1 cellular context compared by ENCODE assay signal in the genomic region with DNA sequence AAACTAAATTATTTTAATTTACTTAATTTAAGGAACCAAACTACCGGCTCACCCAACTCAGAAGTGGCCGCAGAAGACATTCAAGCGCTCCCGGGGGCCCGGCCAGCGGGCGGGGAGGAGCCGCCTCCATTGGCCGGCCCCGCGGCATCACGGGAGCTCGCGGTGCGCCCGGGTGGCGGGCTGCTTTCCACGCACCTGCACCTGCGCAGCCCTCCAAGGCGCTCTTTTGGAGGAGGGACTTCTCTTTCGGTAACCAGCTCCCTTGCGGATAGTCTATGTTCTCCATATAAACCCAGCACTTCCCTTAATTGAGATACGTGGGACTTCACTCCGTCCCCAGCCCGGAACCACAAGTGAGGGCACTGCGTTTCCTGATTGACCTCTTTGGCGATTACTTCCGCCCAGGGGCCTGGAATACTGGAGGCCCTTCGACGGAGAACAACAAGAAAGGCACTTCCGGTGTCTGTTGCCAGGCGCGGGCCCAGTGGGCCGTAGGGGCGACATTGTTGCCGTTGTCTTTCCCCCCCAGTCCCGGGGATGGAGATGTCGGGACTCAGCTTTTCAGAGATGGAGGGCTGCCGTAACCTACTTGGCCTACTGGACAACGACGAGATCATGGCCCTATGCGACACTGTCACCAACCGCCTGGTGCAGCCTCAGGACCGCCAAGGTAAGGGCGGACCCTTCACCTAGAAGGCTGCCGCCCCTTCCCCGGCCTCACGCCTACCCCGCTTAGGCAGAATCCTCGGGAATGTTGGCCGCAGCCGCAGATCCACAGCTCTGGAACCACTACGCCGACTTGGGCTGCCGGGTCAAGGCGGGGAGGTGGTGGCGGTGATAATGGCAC.
TF ChIP-seq lines count a peak whose summit lies in the region.

A gene (plus strand): TSS at position 444 of the 847 bp plus-strand sequence. CDS start 94 bp downstream, at position 538.

TF ChIP-seq in K562, 482 proteins besides CTCF, POLR2A, EP300 and RAD21 (continued from another document and continues in another):
- TF ChIP-seq THRAP3 (IDR thresholded peaks at IDR 0.05; ENCODE audit: borderline replicate concordance) = no peak
- TF ChIP-seq HOXB6 (CRISPR knock-in tag; IDR thresholded peaks at IDR 0.05; ENCODE audit: borderline replicate concordance) = no peak
- no peak for TF ChIP-seq ZNF77 (CRISPR knock-in tag; IDR thresholded peaks at IDR 0.05)
- TF ChIP-seq, protein P1, sequence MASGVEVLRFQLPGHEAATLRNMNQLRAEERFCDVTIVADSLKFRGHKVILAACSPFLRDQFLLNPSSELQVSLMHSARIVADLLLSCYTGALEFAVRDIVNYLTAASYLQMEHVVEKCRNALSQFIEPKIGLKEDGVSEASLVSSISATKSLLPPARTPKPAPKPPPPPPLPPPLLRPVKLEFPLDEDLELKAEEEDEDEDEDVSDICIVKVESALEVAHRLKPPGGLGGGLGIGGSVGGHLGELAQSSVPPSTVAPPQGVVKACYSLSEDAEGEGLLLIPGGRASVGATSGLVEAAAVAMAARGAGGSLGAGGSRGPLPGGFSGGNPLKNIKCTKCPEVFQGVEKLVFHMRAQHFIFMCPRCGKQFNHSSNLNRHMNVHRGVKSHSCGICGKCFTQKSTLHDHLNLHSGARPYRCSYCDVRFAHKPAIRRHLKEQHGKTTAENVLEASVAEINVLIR (CRISPR knock-in tag; IDR thresholded peaks at IDR 0.05) = no peak
- TF ChIP-seq, protein P2, sequence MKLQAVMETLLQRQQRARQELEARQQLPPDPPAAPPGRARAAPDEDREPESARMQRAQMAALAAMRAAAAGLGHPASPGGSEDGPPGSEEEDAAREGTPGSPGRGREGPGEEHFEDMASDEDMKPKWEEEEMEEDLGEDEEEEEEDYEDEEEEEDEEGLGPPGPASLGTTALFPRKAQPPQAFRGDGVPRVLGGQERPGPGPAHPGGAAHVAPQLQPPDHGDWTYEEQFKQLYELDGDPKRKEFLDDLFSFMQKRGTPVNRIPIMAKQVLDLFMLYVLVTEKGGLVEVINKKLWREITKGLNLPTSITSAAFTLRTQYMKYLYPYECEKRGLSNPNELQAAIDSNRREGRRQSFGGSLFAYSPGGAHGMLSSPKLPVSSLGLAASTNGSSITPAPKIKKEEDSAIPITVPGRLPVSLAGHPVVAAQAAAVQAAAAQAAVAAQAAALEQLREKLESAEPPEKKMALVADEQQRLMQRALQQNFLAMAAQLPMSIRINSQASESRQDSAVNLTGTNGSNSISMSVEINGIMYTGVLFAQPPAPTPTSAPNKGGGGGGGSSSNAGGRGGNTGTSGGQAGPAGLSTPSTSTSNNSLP (IDR thresholded peaks at IDR 0.05; ENCODE audit: borderline replicate concordance, low read depth, low read length) = 0 out of 2 replicates have a peak, but pooled peaks have one; percentile 13
- no peak for TF ChIP-seq TEAD2 (tag; IDR thresholded peaks at IDR 0.05)
- 0 out of 2 replicates have a peak, but pooled peaks have one; percentile 10 for TF ChIP-seq JUND (IDR thresholded peaks at IDR 0.05; ENCODE audit: borderline replicate concordance, low read depth, low read length)
- TF ChIP-seq JUND (tag; IDR thresholded peaks at IDR 0.05; ENCODE audit: borderline replicate concordance, low read depth, low read length) = no peak
- TF ChIP-seq POLR2B (IDR thresholded peaks at IDR 0.05; ENCODE audit: low read depth, partially characterized antibody) = peak; percentile 64
- TF ChIP-seq MYBL2 (IDR thresholded peaks at IDR 0.05; ENCODE audit: low read depth) = peak; percentile 45; the same call in 1 of the 2 replicates
- no peak for TF ChIP-seq MYBL2 (CRISPR knock-in tag; IDR thresholded peaks at IDR 0.05; ENCODE audit: borderline replicate concordance)
- TF ChIP-seq, protein P3, sequence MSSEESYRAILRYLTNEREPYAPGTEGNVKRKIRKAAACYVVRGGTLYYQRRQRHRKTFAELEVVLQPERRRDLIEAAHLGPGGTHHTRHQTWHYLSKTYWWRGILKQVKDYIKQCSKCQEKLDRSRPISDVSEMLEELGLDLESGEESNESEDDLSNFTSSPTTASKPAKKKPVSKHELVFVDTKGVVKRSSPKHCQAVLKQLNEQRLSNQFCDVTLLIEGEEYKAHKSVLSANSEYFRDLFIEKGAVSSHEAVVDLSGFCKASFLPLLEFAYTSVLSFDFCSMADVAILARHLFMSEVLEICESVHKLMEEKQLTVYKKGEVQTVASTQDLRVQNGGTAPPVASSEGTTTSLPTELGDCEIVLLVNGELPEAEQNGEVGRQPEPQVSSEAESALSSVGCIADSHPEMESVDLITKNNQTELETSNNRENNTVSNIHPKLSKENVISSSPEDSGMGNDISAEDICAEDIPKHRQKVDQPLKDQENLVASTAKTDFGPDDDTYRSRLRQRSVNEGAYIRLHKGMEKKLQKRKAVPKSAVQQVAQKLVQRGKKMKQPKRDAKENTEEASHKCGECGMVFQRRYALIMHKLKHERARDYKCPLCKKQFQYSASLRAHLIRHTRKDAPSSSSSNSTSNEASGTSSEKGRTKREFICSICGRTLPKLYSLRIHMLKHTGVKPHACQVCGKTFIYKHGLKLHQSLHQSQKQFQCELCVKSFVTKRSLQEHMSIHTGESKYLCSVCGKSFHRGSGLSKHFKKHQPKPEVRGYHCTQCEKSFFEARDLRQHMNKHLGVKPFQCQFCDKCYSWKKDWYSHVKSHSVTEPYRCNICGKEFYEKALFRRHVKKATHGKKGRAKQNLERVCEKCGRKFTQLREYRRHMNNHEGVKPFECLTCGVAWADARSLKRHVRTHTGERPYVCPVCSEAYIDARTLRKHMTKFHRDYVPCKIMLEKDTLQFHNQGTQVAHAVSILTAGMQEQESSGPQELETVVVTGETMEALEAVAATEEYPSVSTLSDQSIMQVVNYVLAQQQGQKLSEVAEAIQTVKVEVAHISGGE (CRISPR knock-in tag; IDR thresholded peaks at IDR 0.05) = peak; percentile 93 to 99 (median 98)
- TF ChIP-seq FOXP1 (CRISPR knock-in tag; IDR thresholded peaks at IDR 0.05) = peak; percentile 29; the same call in 1 of the 2 replicates
- peak; percentile 73; the same call in 1 of the 2 replicates for TF ChIP-seq RB1 (IDR thresholded peaks at IDR 0.05; ENCODE audit: low read depth)
- TF ChIP-seq HDAC1 (IDR thresholded peaks at IDR 0.05) = 0 out of 4 replicates have a peak, but pooled peaks of 1 of the 2 experiments have one; percentile 8
- TF ChIP-seq NEUROD1 (IDR thresholded peaks at IDR 0.05; ENCODE audit: borderline replicate concordance, low read depth, low read length, partially characterized antibody) = peak; percentile 64
- peak; percentile 55; the same call in 1 of the 2 replicates for TF ChIP-seq SAFB (IDR thresholded peaks at IDR 0.05; ENCODE audit: borderline replicate concordance, low read depth, low read length)
- TF ChIP-seq, protein P4, sequence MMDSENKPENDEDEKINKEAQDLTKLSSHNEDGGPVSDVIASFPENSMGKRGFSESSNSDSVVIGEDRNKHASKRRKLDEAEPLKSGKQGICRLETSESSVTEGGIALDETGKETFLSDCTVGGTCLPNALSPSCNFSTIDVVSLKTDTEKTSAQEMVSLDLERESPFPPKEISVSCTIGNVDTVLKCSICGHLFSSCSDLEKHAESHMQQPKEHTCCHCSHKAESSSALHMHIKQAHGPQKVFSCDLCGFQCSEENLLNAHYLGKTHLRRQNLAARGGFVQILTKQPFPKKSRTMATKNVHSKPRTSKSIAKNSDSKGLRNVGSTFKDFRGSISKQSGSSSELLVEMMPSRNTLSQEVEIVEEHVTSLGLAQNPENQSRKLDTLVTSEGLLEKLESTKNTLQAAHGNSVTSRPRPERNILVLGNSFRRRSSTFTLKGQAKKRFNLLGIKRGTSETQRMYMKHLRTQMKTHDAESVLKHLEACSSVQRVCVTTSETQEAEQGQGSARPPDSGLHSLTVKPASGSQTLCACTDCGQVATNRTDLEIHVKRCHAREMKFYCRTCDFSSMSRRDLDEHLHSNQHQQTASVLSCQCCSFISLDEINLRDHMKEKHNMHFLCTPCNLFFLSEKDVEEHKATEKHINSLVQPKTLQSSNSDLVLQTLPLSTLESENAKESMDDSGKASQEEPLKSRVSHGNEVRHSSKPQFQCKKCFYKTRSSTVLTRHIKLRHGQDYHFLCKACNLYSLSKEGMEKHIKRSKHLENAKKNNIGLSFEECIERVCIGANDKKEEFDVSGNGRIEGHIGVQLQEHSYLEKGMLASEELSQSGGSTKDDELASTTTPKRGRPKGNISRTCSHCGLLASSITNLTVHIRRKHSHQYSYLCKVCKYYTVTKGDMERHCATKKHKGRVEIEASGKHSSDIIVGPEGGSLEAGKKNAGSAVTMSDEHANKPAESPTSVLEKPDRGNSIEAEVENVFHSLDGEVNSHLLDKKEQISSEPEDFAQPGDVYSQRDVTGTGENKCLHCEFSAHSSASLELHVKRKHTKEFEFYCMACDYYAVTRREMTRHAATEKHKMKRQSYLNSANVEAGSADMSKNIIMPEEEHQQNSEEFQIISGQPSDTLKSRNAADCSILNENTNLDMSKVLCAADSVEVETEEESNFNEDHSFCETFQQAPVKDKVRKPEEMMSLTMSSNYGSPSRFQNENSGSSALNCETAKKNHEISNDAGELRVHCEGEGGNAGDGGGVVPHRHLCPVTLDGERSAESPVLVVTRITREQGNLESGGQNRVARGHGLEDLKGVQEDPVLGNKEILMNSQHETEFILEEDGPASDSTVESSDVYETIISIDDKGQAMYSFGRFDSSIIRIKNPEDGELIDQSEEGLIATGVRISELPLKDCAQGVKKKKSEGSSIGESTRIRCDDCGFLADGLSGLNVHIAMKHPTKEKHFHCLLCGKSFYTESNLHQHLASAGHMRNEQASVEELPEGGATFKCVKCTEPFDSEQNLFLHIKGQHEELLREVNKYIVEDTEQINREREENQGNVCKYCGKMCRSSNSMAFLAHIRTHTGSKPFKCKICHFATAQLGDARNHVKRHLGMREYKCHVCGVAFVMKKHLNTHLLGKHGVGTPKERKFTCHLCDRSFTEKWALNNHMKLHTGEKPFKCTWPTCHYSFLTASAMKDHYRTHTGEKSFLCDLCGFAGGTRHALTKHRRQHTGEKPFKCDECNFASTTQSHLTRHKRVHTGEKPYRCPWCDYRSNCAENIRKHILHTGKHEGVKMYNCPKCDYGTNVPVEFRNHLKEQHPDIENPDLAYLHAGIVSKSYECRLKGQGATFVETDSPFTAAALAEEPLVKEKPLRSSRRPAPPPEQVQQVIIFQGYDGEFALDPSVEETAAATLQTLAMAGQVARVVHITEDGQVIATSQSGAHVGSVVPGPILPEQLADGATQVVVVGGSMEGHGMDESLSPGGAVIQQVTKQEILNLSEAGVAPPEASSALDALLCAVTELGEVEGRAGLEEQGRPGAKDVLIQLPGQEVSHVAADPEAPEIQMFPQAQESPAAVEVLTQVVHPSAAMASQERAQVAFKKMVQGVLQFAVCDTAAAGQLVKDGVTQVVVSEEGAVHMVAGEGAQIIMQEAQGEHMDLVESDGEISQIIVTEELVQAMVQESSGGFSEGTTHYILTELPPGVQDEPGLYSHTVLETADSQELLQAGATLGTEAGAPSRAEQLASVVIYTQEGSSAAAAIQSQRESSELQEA (IDR thresholded peaks at IDR 0.05; ENCODE audit: low read depth) = no peak
- TF ChIP-seq SRSF1 (IDR thresholded peaks at IDR 0.05; ENCODE audit: low read depth, low read length) = no peak
- TF ChIP-seq DIDO1 (tag; IDR thresholded peaks at IDR 0.05; ENCODE audit: low read depth) = peak; percentile 92
- no peak for TF ChIP-seq E2F3 (CRISPR knock-in tag; IDR thresholded peaks at IDR 0.05)
- TF ChIP-seq ATF7 (IDR thresholded peaks at IDR 0.05) = peak; percentile 68; the same call in 1 of the 2 replicates
- peak; percentile 59 for TF ChIP-seq HMGN3 (IDR thresholded peaks at IDR 0.05; ENCODE audit: borderline replicate concordance, extremely low read depth, insufficient read length, low read depth, low read length)
- peak; percentile 93 for TF ChIP-seq RBFOX2 (IDR thresholded peaks at IDR 0.05; ENCODE audit: low read depth, low read length)
- peak; percentile 77 for TF ChIP-seq SAP30 (IDR thresholded peaks at IDR 0.05; ENCODE audit: borderline replicate concordance, insufficient read depth, low read depth, low read length, poor library complexity, severe bottlenecking)
- peak; percentile 80; the same call in 1 of the 2 replicates for TF ChIP-seq XRCC5 (IDR thresholded peaks at IDR 0.05; ENCODE audit: low read depth, low read length)
- peak; percentile 98 for TF ChIP-seq GABPB1 (CRISPR knock-in tag; IDR thresholded peaks at IDR 0.05)
- peak; percentile 35; a peak in 2 of 4 replicates for TF ChIP-seq SIX5 (IDR thresholded peaks at IDR 0.05; ENCODE audit: borderline replicate concordance in 1 of 2, insufficient read depth in 1 of 2, low read depth in 1 of 2, low read length in 2 of 2)
- TF ChIP-seq ZEB2 (IDR thresholded peaks at IDR 0.05) = peak; percentile 94
- TF ChIP-seq HDAC3 (IDR thresholded peaks at IDR 0.05; ENCODE audit: borderline replicate concordance, partially characterized antibody) = no peak
- TF ChIP-seq, protein P5, sequence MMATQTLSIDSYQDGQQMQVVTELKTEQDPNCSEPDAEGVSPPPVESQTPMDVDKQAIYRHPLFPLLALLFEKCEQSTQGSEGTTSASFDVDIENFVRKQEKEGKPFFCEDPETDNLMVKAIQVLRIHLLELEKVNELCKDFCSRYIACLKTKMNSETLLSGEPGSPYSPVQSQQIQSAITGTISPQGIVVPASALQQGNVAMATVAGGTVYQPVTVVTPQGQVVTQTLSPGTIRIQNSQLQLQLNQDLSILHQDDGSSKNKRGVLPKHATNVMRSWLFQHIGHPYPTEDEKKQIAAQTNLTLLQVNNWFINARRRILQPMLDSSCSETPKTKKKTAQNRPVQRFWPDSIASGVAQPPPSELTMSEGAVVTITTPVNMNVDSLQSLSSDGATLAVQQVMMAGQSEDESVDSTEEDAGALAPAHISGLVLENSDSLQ (IDR thresholded peaks at IDR 0.05) = peak; percentile 58
- TF ChIP-seq, protein P6, sequence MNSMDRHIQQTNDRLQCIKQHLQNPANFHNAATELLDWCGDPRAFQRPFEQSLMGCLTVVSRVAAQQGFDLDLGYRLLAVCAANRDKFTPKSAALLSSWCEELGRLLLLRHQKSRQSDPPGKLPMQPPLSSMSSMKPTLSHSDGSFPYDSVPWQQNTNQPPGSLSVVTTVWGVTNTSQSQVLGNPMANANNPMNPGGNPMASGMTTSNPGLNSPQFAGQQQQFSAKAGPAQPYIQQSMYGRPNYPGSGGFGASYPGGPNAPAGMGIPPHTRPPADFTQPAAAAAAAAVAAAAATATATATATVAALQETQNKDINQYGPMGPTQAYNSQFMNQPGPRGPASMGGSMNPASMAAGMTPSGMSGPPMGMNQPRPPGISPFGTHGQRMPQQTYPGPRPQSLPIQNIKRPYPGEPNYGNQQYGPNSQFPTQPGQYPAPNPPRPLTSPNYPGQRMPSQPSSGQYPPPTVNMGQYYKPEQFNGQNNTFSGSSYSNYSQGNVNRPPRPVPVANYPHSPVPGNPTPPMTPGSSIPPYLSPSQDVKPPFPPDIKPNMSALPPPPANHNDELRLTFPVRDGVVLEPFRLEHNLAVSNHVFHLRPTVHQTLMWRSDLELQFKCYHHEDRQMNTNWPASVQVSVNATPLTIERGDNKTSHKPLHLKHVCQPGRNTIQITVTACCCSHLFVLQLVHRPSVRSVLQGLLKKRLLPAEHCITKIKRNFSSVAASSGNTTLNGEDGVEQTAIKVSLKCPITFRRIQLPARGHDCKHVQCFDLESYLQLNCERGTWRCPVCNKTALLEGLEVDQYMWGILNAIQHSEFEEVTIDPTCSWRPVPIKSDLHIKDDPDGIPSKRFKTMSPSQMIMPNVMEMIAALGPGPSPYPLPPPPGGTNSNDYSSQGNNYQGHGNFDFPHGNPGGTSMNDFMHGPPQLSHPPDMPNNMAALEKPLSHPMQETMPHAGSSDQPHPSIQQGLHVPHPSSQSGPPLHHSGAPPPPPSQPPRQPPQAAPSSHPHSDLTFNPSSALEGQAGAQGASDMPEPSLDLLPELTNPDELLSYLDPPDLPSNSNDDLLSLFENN (IDR thresholded peaks at IDR 0.05; ENCODE audit: low read depth in 2 of 2, low read length in 2 of 2) = no peak
- TF ChIP-seq WHSC1 (IDR thresholded peaks at IDR 0.05; ENCODE audit: low read length) = no peak
- no peak for TF ChIP-seq SRSF7 (optimal IDR thresholded peaks at IDR 0.05; ENCODE audit: low read depth, low read length)
- no peak for TF ChIP-seq ZNF707 (CRISPR knock-in tag; conservative IDR thresholded peaks at IDR 0.05)
- TF ChIP-seq NR4A1 (CRISPR knock-in tag; IDR thresholded peaks at IDR 0.05) = no peak
- TF ChIP-seq NR4A1 (tag; IDR thresholded peaks at IDR 0.05) = peak; percentile 64; the same call in 1 of the 2 replicates
- TF ChIP-seq HLTF (IDR thresholded peaks at IDR 0.05) = 0 out of 2 replicates have a peak, but pooled peaks have one; percentile 23
